Comparison of ENCODE assay signal across 1 cellular context in genomic region chr5:148290271-148291195, GRCh38.
TF ChIP-seq lines count a peak whose summit lies in the region.

No MANE protein-coding gene starts in this region.

TF ChIP-seq in HepG2, 621 proteins besides CTCF, POLR2A, EP300 and RAD21:
- TF ChIP-seq ZNF652 (CRISPR knock-in tag; IDR thresholded peaks at IDR 0.05; ENCODE audit: borderline replicate concordance, low read depth) (peak; percentile 43; the same call in 1 of the 2 replicates), ZNF235 (CRISPR knock-in tag; IDR thresholded peaks at IDR 0.05; ENCODE audit: borderline replicate concordance) (no peak), SMC3 (IDR thresholded peaks at IDR 0.05; ENCODE audit: low read length) (peak; percentile 19; the same call in 1 of the 2 replicates), ZNF878 (CRISPR knock-in tag; IDR thresholded peaks at IDR 0.05) (no peak), TSC22D2 (CRISPR knock-in tag; IDR thresholded peaks at IDR 0.05; ENCODE audit: borderline replicate concordance) (no peak), ZNF605 (CRISPR knock-in tag; IDR thresholded peaks at IDR 0.05) (no peak), STAG1 (CRISPR knock-in tag; IDR thresholded peaks at IDR 0.05) (peak; percentile 57)
